In the genomic region with DNA sequence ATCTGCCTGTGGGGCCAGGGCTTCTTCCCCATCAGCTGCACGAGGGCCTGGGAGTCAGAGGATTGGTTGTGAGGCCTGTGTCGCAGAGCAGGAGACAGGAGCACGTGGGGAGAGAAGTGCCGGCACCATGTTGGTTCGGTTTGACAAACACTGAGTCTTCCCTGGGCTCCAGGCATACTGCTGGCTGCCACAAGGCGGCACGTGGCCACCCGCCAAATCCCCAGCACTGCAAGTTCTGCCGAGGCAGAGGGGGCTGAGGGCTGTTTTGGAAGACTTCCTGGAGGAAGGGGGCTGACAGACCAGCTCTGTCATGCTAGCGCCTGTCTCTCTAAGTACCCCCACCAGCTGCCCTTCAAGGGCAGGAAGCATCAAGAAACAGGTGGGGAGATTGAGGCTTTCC, we compare ENCODE assay signal across 1 cellular context.
TF ChIP-seq lines count a peak whose summit lies in the region.

No MANE protein-coding gene starts in this region.

TF ChIP-seq in HepG2, 621 proteins besides CTCF, POLR2A, EP300 and RAD21:
- no peak for TF ChIP-seq SETDB1 (CRISPR knock-in tag; IDR thresholded peaks at IDR 0.05; ENCODE audit: borderline replicate concordance)
- TF ChIP-seq, protein P1, sequence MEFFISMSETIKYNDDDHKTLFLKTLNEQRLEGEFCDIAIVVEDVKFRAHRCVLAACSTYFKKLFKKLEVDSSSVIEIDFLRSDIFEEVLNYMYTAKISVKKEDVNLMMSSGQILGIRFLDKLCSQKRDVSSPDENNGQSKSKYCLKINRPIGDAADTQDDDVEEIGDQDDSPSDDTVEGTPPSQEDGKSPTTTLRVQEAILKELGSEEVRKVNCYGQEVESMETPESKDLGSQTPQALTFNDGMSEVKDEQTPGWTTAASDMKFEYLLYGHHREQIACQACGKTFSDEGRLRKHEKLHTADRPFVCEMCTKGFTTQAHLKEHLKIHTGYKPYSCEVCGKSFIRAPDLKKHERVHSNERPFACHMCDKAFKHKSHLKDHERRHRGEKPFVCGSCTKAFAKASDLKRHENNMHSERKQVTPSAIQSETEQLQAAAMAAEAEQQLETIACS (CRISPR knock-in tag; IDR thresholded peaks at IDR 0.05): no peak
- TF ChIP-seq ZNF672 (CRISPR knock-in tag; IDR thresholded peaks at IDR 0.05): no peak
- TF ChIP-seq ZNF431 (CRISPR knock-in tag; IDR thresholded peaks at IDR 0.05; ENCODE audit: borderline replicate concordance, low read depth): no peak
- TF ChIP-seq RARA (CRISPR knock-in tag; IDR thresholded peaks at IDR 0.05): no peak
- TF ChIP-seq ZNF598 (CRISPR knock-in tag; IDR thresholded peaks at IDR 0.05; ENCODE audit: borderline replicate concordance): no peak
